7 cellular contexts compared by ENCODE assay signal in the genomic region with DNA sequence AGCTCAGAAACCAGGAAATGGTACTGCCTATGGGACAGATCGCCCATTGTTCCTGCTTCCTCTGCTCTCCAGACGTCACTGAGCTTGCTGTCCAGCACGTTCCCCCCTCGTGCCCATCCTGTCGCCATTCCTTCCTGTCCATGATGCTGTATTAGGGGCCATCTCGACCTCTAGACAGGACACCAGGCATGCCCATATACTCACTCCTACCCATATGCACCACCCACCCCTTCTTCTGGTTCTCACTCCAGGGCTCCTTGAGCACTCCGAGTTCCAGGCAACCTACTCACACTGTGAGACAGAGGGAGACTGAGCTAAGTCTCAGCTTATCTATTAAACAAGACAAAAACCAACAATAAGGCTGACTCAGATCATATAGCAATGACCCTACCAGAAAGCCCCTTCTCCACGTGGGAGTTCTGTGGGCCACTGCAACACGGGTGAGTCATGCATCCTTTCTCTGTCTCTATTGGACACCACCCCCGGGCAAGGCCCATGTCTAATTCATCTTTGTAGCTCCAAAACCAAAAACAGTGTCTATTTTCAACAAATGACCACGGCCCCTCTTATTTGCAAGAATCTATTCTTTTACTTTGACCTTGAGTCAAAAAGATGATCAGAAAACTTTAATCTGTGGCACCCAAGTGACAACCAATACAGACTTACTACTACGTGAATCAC.
DNase-seq lines count a peak whose midpoint lies in the region; ATAC-seq lines count a peak whose summit lies in the region.

No MANE protein-coding gene starts in this region.

- H3K36me3 Mint-ChIP-seq in CD8-positive, alpha-beta memory T cell, result no peaks in the 10 kb centered on the region

- DNase-seq in iris pigment epithelial cell (ENCODE audit: low read depth), result peak; percentile 96
- DNase-seq in substantia nigra (lab: John Stamatoyannopoulos, UW), result peak in 36 of 49 donors; percentile 15 to 88 (median 50)
- no peak for DNase-seq in GOT3 (lab: John Stamatoyannopoulos, UW)
- DNase-seq in CD8-positive, alpha-beta memory T cell, result no peak

- no peaks in the 10 kb centered on the region for H3K9me3 Mint-ChIP-seq in CD8-positive, alpha-beta memory T cell

- no peaks in the 10 kb centered on the region for H3K9me3 ChIP-seq in CD8-positive, alpha-beta memory T cell (ENCODE audit: low read length)

- POLR2A ChIA-PET in CD8-positive, alpha-beta memory T cell (lab: Charles Lee), result no interaction called here

- peak overlapping the region; percentile 65 for H3K27ac ChIP-seq in angular gyrus (ENCODE audit: low read depth, low read length)
- H3K27ac ChIP-seq in substantia nigra (ENCODE audit: low read depth, low read length, poor library complexity, severe bottlenecking), result peak overlapping the region; percentile 90
- H3K27ac ChIP-seq in CD8-positive, alpha-beta memory T cell (ENCODE audit: low read depth, low read length), result no peak overlapping the region

- H3K27me3 Mint-ChIP-seq in CD8-positive, alpha-beta memory T cell, result peaks cover 15 to 26% of the 10 kb centered on the region in 2 donors

- H3K36me3 ChIP-seq in CD8-positive, alpha-beta memory T cell (ENCODE audit: insufficient read depth, low read length), result no peaks in the 10 kb centered on the region

- ATAC-seq in GM18868 (IDR thresholded peaks at IDR 0.05; ENCODE audit: unreplicated experiment) (peak; percentile 96), HG03095 (IDR thresholded peaks at IDR 0.05; ENCODE audit: unreplicated experiment) (peak; percentile 73)

- H3K27ac Mint-ChIP-seq in CD8-positive, alpha-beta memory T cell, result peak overlapping the region in 1 of 8 donors; percentile 63

- peaks cover 0 to 9% (median under 1%) of the 10 kb centered on the region in 3 donors for H3K4me1 Mint-ChIP-seq in CD8-positive, alpha-beta memory T cell

- no peak overlapping the region for H3K4me3 ChIP-seq in CD8-positive, alpha-beta memory T cell (ENCODE audit: low read length)

- CTCF ChIA-PET in CD8-positive, alpha-beta memory T cell (lab: Charles Lee), result no interaction called here

- no peak overlapping the region for H3K4me3 Mint-ChIP-seq in CD8-positive, alpha-beta memory T cell

- no peaks in the 10 kb centered on the region for H3K27me3 ChIP-seq in CD8-positive, alpha-beta memory T cell (ENCODE audit: insufficient read depth, low read length, poor library complexity, severe bottlenecking)

- H3K4me1 ChIP-seq in CD8-positive, alpha-beta memory T cell (ENCODE audit: insufficient read depth, low read length), result no peaks in the 10 kb centered on the region

Comparison
In these comparisons a context has a peak if more than half of its experiments do, and no peak if none do; other contexts are left out.
1. DNase-seq: peak in iris pigment epithelial cell (single experiment) and substantia nigra (36 of 49); none in GOT3 (single experiment) and CD8-positive, alpha-beta memory T cell (0 of 5).